2 cellular contexts compared by ENCODE assay signal in genomic region chr10:30522661-30523078, GRCh38.
A peak's percentile ranks its signal among the peaks of the same experiment; 100 is the strongest.
TF ChIP-seq lines count a peak whose summit lies in the region.
"Not testable (repeated sequence)": the region's sequence is repeated elsewhere in the genome, so short reads cannot be mapped to it uniquely, and the experiment has no call there.

No MANE protein-coding gene starts in this region.

TF ChIP-seq in GM12878, 131 proteins besides CTCF, POLR2A, EP300 and RAD21:
- TF ChIP-seq RAD51 (IDR thresholded peaks at IDR 0.05) (peak; percentile 57), NR2F1 (conservative IDR thresholded peaks at IDR 0.05) (peak; percentile 79), ZNF687 (IDR thresholded peaks at IDR 0.05) (0 out of 2 replicates have a peak, but pooled peaks have one; percentile 27), IKZF2 (IDR thresholded peaks at IDR 0.05) (0 out of 4 replicates have a peak, but pooled peaks of 1 of the 2 experiments have one; percentile 14), MTA2 (IDR thresholded peaks at IDR 0.05; ENCODE audit: low read depth) (peak; percentile 22; the same call in 1 of the 2 replicates)

TF ChIP-seq in HepG2, 621 proteins besides CTCF, POLR2A, EP300 and RAD21 (continues in another document):
- peak; percentile 83 for TF ChIP-seq RCOR2 (CRISPR knock-in tag; IDR thresholded peaks at IDR 0.05)
- TF ChIP-seq ZNF430 (CRISPR knock-in tag; IDR thresholded peaks at IDR 0.05) = peak; percentile 76; the same call in 1 of the 2 replicates
- TF ChIP-seq HMG20B (CRISPR knock-in tag; conservative IDR thresholded peaks at IDR 0.05) = peak; percentile 80
- peak; percentile 78; the same call in 1 of the 2 replicates for TF ChIP-seq ZNF281 (CRISPR knock-in tag; IDR thresholded peaks at IDR 0.05; ENCODE audit: borderline replicate concordance)
- TF ChIP-seq TFAP4 (IDR thresholded peaks at IDR 0.05; ENCODE audit: borderline replicate concordance, low read depth) = peak; percentile 58; the same call in 1 of the 2 replicates
- TF ChIP-seq ZNF503 (CRISPR knock-in tag; IDR thresholded peaks at IDR 0.05) = peak; percentile 65; the same call in 1 of the 2 replicates
- 0 out of 2 replicates have a peak, but pooled peaks have one; percentile 27 for TF ChIP-seq FOXA1 (IDR thresholded peaks at IDR 0.05)
- peak; percentile 77 for TF ChIP-seq FOXA1 (CRISPR knock-in tag; IDR thresholded peaks at IDR 0.05)
- peak; percentile 74 for TF ChIP-seq JUN (CRISPR knock-in tag; IDR thresholded peaks at IDR 0.05)
- TF ChIP-seq DPF2 (CRISPR knock-in tag; IDR thresholded peaks at IDR 0.05; ENCODE audit: borderline replicate concordance, low read depth) = 0 out of 2 replicates have a peak, but pooled peaks have one; percentile 72
- TF ChIP-seq ZNF24 (IDR thresholded peaks at IDR 0.05) = 0 out of 2 replicates have a peak, but pooled peaks have one; percentile 17
- peak; percentile 90 for TF ChIP-seq HDAC2 (CRISPR knock-in tag; IDR thresholded peaks at IDR 0.05)
- peak; percentile 34; the same call in 1 of the 2 replicates for TF ChIP-seq GMEB1 (CRISPR knock-in tag; IDR thresholded peaks at IDR 0.05; ENCODE audit: borderline replicate concordance)
- peak; percentile 95 for TF ChIP-seq NR2F6 (IDR thresholded peaks at IDR 0.05)
- TF ChIP-seq NR2F6 (CRISPR knock-in tag; IDR thresholded peaks at IDR 0.05) = peak; percentile 99
- TF ChIP-seq SIX4 (CRISPR knock-in tag; IDR thresholded peaks at IDR 0.05) = 0 out of 2 replicates have a peak, but pooled peaks have one; percentile 40
- peak; percentile 87; the same call in 1 of the 2 replicates for TF ChIP-seq ZNF580 (CRISPR knock-in tag; IDR thresholded peaks at IDR 0.05; ENCODE audit: borderline replicate concordance, low read depth)
- TF ChIP-seq MEF2D (CRISPR knock-in tag; IDR thresholded peaks at IDR 0.05) = peak; percentile 88
- peak; percentile 49 for TF ChIP-seq STAG1 (CRISPR knock-in tag; IDR thresholded peaks at IDR 0.05)
- TF ChIP-seq GATA4 (IDR thresholded peaks at IDR 0.05; ENCODE audit: borderline replicate concordance, low read depth) = peak; percentile 46; the same call in 1 of the 2 replicates
- peak; percentile 92 for TF ChIP-seq PAXIP1 (CRISPR knock-in tag; conservative IDR thresholded peaks at IDR 0.05)
- peak; percentile 96 for TF ChIP-seq TBL1XR1 (IDR thresholded peaks at IDR 0.05; ENCODE audit: borderline replicate concordance, low read length, partially characterized antibody)
- peak; percentile 62; the same call in 1 of the 2 replicates for TF ChIP-seq ZNF318 (CRISPR knock-in tag; IDR thresholded peaks at IDR 0.05)
- peak; percentile 94 for TF ChIP-seq PITX1 (CRISPR knock-in tag; IDR thresholded peaks at IDR 0.05)
- TF ChIP-seq PRDM10 (CRISPR knock-in tag; IDR thresholded peaks at IDR 0.05; ENCODE audit: low read depth) = 0 out of 2 replicates have a peak, but pooled peaks have one; percentile 31
- TF ChIP-seq ATF7 (IDR thresholded peaks at IDR 0.05) = peak; percentile 17; the same call in 1 of the 2 replicates
- TF ChIP-seq ATF7 (CRISPR knock-in tag; IDR thresholded peaks at IDR 0.05) = not testable (repeated sequence)
